ENCODE assay signal across 1 cellular context in genomic region chr10:78899996-78900714, GRCh38.
TF ChIP-seq lines count a peak whose summit lies in the region.

No MANE protein-coding gene starts in this region.

TF ChIP-seq in HepG2, 621 proteins besides CTCF, POLR2A, EP300 and RAD21 (continued from another document):
- TF ChIP-seq ZBTB40 (IDR thresholded peaks at IDR 0.05) (no peak), ZBTB40 (CRISPR knock-in tag; IDR thresholded peaks at IDR 0.05) (no peak), ZNF629 (CRISPR knock-in tag; conservative IDR thresholded peaks at IDR 0.05) (peak; percentile 83), HNF4G (IDR thresholded peaks at IDR 0.05; ENCODE audit: borderline replicate concordance, low read depth, low read length) (peak; percentile 52; the same call in 1 of the 2 replicates), HNF4G (CRISPR knock-in tag; IDR thresholded peaks at IDR 0.05; ENCODE audit: borderline replicate concordance, low read depth) (no peak), ZFY (CRISPR knock-in tag; IDR thresholded peaks at IDR 0.05) (peak; percentile 35; the same call in 1 of the 2 replicates), HNF4A (CRISPR knock-in tag; IDR thresholded peaks at IDR 0.05) (peak; percentile 76), ZKSCAN1 (IDR thresholded peaks at IDR 0.05; ENCODE audit: low read length) (no peak), ZBTB14 (CRISPR knock-in tag; IDR thresholded peaks at IDR 0.05) (no peak), ZNF850 (CRISPR knock-in tag; conservative IDR thresholded peaks at IDR 0.05) (no peak), ZBTB44 (CRISPR knock-in tag; IDR thresholded peaks at IDR 0.05) (no peak), ZFX (CRISPR knock-in tag; IDR thresholded peaks at IDR 0.05; ENCODE audit: low read depth) (peak; percentile 28; the same call in 1 of the 2 replicates), GFI1 (CRISPR knock-in tag; IDR thresholded peaks at IDR 0.05; ENCODE audit: borderline replicate concordance) (no peak), PAWR (CRISPR knock-in tag; IDR thresholded peaks at IDR 0.05; ENCODE audit: borderline replicate concordance) (no peak), DBP (CRISPR knock-in tag; IDR thresholded peaks at IDR 0.05; ENCODE audit: not compliant biosample characterization) (no peak), HHEX (CRISPR knock-in tag; IDR thresholded peaks at IDR 0.05) (no peak), ZNF619 (CRISPR knock-in tag; IDR thresholded peaks at IDR 0.05) (0 out of 2 replicates have a peak, but pooled peaks have one; percentile 50), PRDM15 (CRISPR knock-in tag; IDR thresholded peaks at IDR 0.05) (peak; percentile 80; the same call in 1 of the 2 replicates), DMTF1 (CRISPR knock-in tag; IDR thresholded peaks at IDR 0.05) (no peak), ZNF687 (CRISPR knock-in tag; IDR thresholded peaks at IDR 0.05) (peak; percentile 31), ATF7 (IDR thresholded peaks at IDR 0.05) (no peak), ATF7 (CRISPR knock-in tag; IDR thresholded peaks at IDR 0.05) (no peak)
